ENCODE assay signal across 2 cellular contexts in genomic region chr9:108855888-108856287, GRCh38.
TF ChIP-seq lines count a peak whose summit lies in the region.

A gene with protein sequence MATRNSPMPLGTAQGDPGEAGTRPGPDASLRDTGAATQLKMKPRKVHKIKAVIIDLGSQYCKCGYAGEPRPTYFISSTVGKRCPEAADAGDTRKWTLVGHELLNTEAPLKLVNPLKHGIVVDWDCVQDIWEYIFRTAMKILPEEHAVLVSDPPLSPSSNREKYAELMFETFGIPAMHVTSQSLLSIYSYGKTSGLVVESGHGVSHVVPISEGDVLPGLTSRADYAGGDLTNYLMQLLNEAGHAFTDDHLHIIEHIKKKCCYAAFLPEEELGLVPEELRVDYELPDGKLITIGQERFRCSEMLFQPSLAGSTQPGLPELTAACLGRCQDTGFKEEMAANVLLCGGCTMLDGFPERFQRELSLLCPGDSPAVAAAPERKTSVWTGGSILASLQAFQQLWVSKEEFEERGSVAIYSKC (minus strand): TSS chr9:108855986. CDS start chr9:108855930, 56 bp downstream.

TF ChIP-seq in IMR-90, 13 proteins besides CTCF, POLR2A, EP300 and RAD21:
- TF ChIP-seq, protein P1, sequence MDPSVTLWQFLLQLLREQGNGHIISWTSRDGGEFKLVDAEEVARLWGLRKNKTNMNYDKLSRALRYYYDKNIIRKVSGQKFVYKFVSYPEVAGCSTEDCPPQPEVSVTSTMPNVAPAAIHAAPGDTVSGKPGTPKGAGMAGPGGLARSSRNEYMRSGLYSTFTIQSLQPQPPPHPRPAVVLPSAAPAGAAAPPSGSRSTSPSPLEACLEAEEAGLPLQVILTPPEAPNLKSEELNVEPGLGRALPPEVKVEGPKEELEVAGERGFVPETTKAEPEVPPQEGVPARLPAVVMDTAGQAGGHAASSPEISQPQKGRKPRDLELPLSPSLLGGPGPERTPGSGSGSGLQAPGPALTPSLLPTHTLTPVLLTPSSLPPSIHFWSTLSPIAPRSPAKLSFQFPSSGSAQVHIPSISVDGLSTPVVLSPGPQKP (IDR thresholded peaks at IDR 0.05; ENCODE audit: borderline replicate concordance, low read depth, low read length) = no peak
- TF ChIP-seq CEBPB (IDR thresholded peaks at IDR 0.05; ENCODE audit: low read depth, low read length) = no peak
- TF ChIP-seq RCOR1 (IDR thresholded peaks at IDR 0.05; ENCODE audit: insufficient replicate concordance, low read length) = no peak
- TF ChIP-seq MAZ (IDR thresholded peaks at IDR 0.05; ENCODE audit: borderline replicate concordance, low read depth, low read length) = no peak
- no peak for TF ChIP-seq MXI1 (IDR thresholded peaks at IDR 0.05; ENCODE audit: borderline replicate concordance, low read depth, low read length)
- TF ChIP-seq CHD1 (IDR thresholded peaks at IDR 0.05; ENCODE audit: low read depth, low read length) = no peak
- no peak for TF ChIP-seq NFE2L2 (IDR thresholded peaks at IDR 0.05; ENCODE audit: low read depth, low read length)
- no peak for TF ChIP-seq MAFK (IDR thresholded peaks at IDR 0.05; ENCODE audit: low read depth, low read length)
- TF ChIP-seq BHLHE40 (IDR thresholded peaks at IDR 0.05; ENCODE audit: low read depth, low read length) = no peak
- no peak for TF ChIP-seq FOS (IDR thresholded peaks at IDR 0.05; ENCODE audit: low read depth, low read length)
- TF ChIP-seq USF2 (IDR thresholded peaks at IDR 0.05; ENCODE audit: low read depth, low read length) = no peak
- no peak for TF ChIP-seq RFX5 (IDR thresholded peaks at IDR 0.05; ENCODE audit: low read depth, low read length)
- TF ChIP-seq SMC3 (IDR thresholded peaks at IDR 0.05; ENCODE audit: low read depth, low read length) = no peak

TF ChIP-seq in K562, 482 proteins besides CTCF, POLR2A, EP300 and RAD21:
- TF ChIP-seq E2F4 (CRISPR knock-in tag; IDR thresholded peaks at IDR 0.05; ENCODE audit: low read depth) (no peak), SUPT5H (IDR thresholded peaks at IDR 0.05) (no peak), RBM34 (IDR thresholded peaks at IDR 0.05; ENCODE audit: borderline replicate concordance, insufficient read depth, low read length) (no peak)
- TF ChIP-seq, protein P2, sequence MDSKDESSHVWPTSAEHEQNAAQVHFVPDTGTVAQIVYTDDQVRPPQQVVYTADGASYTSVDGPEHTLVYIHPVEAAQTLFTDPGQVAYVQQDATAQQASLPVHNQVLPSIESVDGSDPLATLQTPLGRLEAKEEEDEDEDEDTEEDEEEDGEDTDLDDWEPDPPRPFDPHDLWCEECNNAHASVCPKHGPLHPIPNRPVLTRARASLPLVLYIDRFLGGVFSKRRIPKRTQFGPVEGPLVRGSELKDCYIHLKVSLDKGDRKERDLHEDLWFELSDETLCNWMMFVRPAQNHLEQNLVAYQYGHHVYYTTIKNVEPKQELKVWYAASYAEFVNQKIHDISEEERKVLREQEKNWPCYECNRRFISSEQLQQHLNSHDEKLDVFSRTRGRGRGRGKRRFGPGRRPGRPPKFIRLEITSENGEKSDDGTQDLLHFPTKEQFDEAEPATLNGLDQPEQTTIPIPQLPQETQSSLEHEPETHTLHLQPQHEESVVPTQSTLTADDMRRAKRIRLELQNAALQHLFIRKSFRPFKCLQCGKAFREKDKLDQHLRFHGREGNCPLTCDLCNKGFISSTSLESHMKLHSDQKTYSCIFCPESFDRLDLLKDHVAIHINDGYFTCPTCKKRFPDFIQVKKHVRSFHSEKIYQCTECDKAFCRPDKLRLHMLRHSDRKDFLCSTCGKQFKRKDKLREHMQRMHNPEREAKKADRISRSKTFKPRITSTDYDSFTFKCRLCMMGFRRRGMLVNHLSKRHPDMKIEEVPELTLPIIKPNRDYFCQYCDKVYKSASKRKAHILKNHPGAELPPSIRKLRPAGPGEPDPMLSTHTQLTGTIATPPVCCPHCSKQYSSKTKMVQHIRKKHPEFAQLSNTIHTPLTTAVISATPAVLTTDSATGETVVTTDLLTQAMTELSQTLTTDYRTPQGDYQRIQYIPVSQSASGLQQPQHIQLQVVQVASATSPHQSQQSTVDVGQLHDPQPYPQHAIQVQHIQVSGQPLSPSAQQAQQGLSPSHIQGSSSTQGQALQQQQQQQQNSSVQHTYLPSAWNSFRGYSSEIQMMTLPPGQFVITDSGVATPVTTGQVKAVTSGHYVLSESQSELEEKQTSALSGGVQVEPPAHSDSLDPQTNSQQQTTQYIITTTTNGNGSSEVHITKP (IDR thresholded peaks at IDR 0.05; ENCODE audit: partially characterized antibody) = peak; percentile 63
TF ChIP-seq in K562: peak in this region for 1.
